35 cellular contexts compared by ENCODE assay signal in the genomic region with DNA sequence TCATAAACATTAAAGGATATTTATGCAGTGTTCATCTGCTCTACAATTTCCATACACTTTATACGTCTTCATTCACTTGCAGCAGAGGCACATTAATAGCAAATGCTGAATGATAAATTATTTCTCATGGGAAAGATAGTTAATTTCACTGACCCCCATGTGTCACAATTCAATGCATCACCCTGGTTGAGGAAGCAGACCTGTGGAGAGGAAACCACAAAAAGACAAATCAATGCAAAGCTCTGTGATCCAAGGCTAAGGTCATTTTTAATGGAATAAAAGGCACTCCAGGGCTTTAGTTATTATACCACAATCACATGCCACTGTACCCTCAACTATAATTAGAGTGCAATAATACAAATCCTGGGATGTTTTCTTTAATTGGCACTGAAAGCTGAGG. TPM values are rescaled to one million over a fixed set of nuclear protein-coding genes. Genes with fewer than 3 reads are reported as not detected.
A peak's percentile ranks its signal among the peaks of the same experiment; 100 is the strongest.
DNase-seq lines count a peak whose midpoint lies in the region; ATAC-seq, FAIRE-seq and TF ChIP-seq lines count a peak whose summit lies in the region.
"Had no signal": no experiment of that assay in that cellular context is flagged by ENCODE, and none has a peak within 500 bp of the region (broad histone marks: within the 10 kb centered on the region; RNA-seq: fewer than 3 reads in every experiment).

No MANE protein-coding gene starts in this region.

- POLR2A ChIA-PET in SK-N-SH (lab: Yijun Ruan, JAX), result no interaction called here

- DNase-seq in SK-N-SH (no peak), RCC 7860 (ENCODE audit: low spot score) (no peak), dermis blood vessel endothelial cell (peak; percentile 32), cardiac septum (ENCODE audit: low spot score) (no peak), D721Med (ENCODE audit: insufficient read length, low spot score) (no peak)
- DNase-seq in effector CD4-positive, alpha-beta T cell, result no peak
- DNase-seq: activated CD4-positive, alpha-beta T cell treated with anti-CD3 and anti-CD28 coated beads for 48 hours; activated naive CD4-positive, alpha-beta T cell treated with anti-CD3 and anti-CD28 coated beads, Interleukin-2, amount 50 U/mL, for 16 hours; CD4-positive, alpha-beta memory T cell; DMS 273 treated with DMSO at 0.1 percent for 48 hours; effector memory CD4-positive, alpha-beta T cell; glutamatergic neuron; H9; left ventricle myocardium inferior; NCI-H1694 treated with DMSO at 0.1 percent for 48 hours; NCI-H2171; NCI-H510A; PC-9; posterior cingulate gyrus; SHP77; stimulated activated CD4-positive, alpha-beta T cell treated with anti-CD3 and anti-CD28 coated beads, Interleukin-12 subunit alpha, Interleukin-12 subunit beta, amount 100 ng/mL, for 4 hours; stimulated activated CD4-positive, alpha-beta T cell treated with anti-CD3 and anti-CD28 coated beads, Interleukin-2, amount 100 ng/mL, for 48 hours; stimulated activated naive CD8-positive, alpha-beta T cell treated with anti-CD3 and anti-CD28 coated beads, Interleukin-15, amount 100 ng/mL, for 72 hours; SW 1271; T1000; thyroid gland had no signal

- intact Hi-C loops in cardiac septum (cut with DNase I), result no loop called here

- no peaks in the 10 kb centered on the region; the same call in 1 of the 2 replicates for H3K9me2 ChIP-seq in SK-N-SH

- no peak for TF ChIP-seq EP300 in SK-N-SH (IDR thresholded peaks at IDR 0.05; ENCODE audit: borderline replicate concordance in 1 of 2, low read depth in 1 of 2, low read length in 1 of 2)

- H3K4me2 ChIP-seq in SK-N-SH, result no peak overlapping the region
- H3K4me2 ChIP-seq: PC-9 had no signal

- TF ChIP-seq CTCF in SK-N-SH (IDR thresholded peaks at IDR 0.05), result no peak
- no peak for TF ChIP-seq CTCF in D721Med (IDR thresholded peaks at IDR 0.05; ENCODE audit: insufficient read depth, missing control alignments)

- no peak overlapping the region for H2AFZ ChIP-seq in SK-N-SH (ENCODE audit: low read depth)
- H2AFZ ChIP-seq: PC-9 had no signal

- no peak for TF ChIP-seq RAD21 in SK-N-SH (IDR thresholded peaks at IDR 0.05; ENCODE audit: low read length)

- no peak overlapping the region for H3K27ac ChIP-seq in SK-N-SH (ENCODE audit: low read depth in 2 of 2, low read length in 1 of 2)
- H3K27ac ChIP-seq: breast epithelium, epithelial cell of prostate, left ventricle myocardium inferior, PC-9, thyroid gland, vagina, VCaP had no signal

- ATAC-seq in SK-N-SH treated with all-trans-retinoic acid at 6 μM for 48 hours (no peak), HG02588 (IDR thresholded peaks at IDR 0.05; ENCODE audit: unreplicated experiment) (no peak)
- ATAC-seq: sciatic nerve; stimulated activated naive CD8-positive, alpha-beta T cell treated with anti-CD3 and anti-CD28 coated beads, Interleukin-15, amount 100 ng/mL, for 72 hours had no signal

- CTCF ChIA-PET in SK-N-SH (lab: Yijun Ruan, JAX), result interaction anchor here (1.6 kb wide), 1 partner anchor 10 kb away, joined by 6 read pairs; no protein-coding TSS in a partner anchor

- H3K36me3 ChIP-seq in SK-N-SH (replicated peaks in 1 of 2; ENCODE audit: control insufficient read depth in 1 of 2, insufficient read depth in 2 of 2, low read length in 1 of 2), result no peaks in the 10 kb centered on the region
- H3K36me3 ChIP-seq: breast epithelium, left ventricle myocardium inferior, thyroid gland, vagina had no signal

- H3K4me1 ChIP-seq in SK-N-SH (ENCODE audit: control insufficient read depth in 1 of 2, insufficient read depth in 2 of 2, low read depth in 1 of 2, low read length in 1 of 2), result no peaks in the 10 kb centered on the region; a peak in 1 of 4 replicates
- H3K4me1 ChIP-seq: breast epithelium, left ventricle myocardium inferior, vagina had no signal

- H3K79me2 ChIP-seq in SK-N-SH (ENCODE audit: insufficient read depth), result no peaks in the 10 kb centered on the region

- 86% methylated on average over 1 of the region's 1 CpG for WGBS in SK-N-SH (ENCODE audit: low lambda C conversion rate)

- no peaks in the 10 kb centered on the region for H3K9me3 ChIP-seq in SK-N-SH
- H3K9me3 ChIP-seq: breast epithelium, thyroid gland, vagina had no signal

- H4K20me1 ChIP-seq in SK-N-SH (ENCODE audit: insufficient read depth), result no peaks in the 10 kb centered on the region

- no peaks in the 10 kb centered on the region for H3K27me3 ChIP-seq in SK-N-SH (ENCODE audit: insufficient read depth)
- H3K27me3 ChIP-seq: breast epithelium, thyroid gland, vagina had no signal

- no peak overlapping the region for H3K9ac ChIP-seq in SK-N-SH

- no peak overlapping the region for H3K4me3 ChIP-seq in SK-N-SH (ENCODE audit: low read depth in 2 of 2, low read length in 1 of 2)
- H3K4me3 ChIP-seq: breast epithelium, left ventricle myocardium inferior, PC-9, thyroid gland, vagina had no signal

- FAIRE-seq in RCC 7860 (lab: Jason Lieb, UNC) (peak; percentile 27), D721Med (lab: Jason Lieb, UNC) (no peak)
- FAIRE-seq: GM12892, islet of Langerhans had no signal

- H3F3A ChIP-seq in SK-N-SH (replicated peaks; ENCODE audit: insufficient read depth), result no peaks in the 10 kb centered on the region

TF ChIP-seq in SK-N-SH treated with all-trans-retinoic acid at 6 μM for 48 hours, 23 proteins besides CTCF, POLR2A, EP300 and RAD21 (continues in another document):
- TF ChIP-seq, protein P1, sequence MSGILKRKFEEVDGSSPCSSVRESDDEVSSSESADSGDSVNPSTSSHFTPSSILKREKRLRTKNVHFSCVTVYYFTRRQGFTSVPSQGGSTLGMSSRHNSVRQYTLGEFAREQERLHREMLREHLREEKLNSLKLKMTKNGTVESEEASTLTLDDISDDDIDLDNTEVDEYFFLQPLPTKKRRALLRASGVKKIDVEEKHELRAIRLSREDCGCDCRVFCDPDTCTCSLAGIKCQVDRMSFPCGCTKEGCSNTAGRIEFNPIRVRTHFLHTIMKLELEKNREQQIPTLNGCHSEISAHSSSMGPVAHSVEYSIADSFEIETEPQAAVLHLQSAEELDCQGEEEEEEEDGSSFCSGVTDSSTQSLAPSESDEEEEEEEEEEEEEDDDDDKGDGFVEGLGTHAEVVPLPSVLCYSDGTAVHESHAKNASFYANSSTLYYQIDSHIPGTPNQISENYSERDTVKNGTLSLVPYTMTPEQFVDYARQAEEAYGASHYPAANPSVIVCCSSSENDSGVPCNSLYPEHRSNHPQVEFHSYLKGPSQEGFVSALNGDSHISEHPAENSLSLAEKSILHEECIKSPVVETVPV (CRISPR knock-in tag; IDR thresholded peaks at IDR 0.05), result no peak

TF ChIP-seq in SK-N-SH, 30 proteins besides CTCF, POLR2A, EP300 and RAD21:
- TF ChIP-seq RCOR1 (IDR thresholded peaks at IDR 0.05; ENCODE audit: low read length), result no peak
- no peak for TF ChIP-seq RFX5 (IDR thresholded peaks at IDR 0.05; ENCODE audit: low read length)
- TF ChIP-seq, protein P2, sequence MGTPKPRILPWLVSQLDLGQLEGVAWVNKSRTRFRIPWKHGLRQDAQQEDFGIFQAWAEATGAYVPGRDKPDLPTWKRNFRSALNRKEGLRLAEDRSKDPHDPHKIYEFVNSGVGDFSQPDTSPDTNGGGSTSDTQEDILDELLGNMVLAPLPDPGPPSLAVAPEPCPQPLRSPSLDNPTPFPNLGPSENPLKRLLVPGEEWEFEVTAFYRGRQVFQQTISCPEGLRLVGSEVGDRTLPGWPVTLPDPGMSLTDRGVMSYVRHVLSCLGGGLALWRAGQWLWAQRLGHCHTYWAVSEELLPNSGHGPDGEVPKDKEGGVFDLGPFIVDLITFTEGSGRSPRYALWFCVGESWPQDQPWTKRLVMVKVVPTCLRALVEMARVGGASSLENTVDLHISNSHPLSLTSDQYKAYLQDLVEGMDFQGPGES (IDR thresholded peaks at IDR 0.05; ENCODE audit: low read depth, low read length), result no peak
- TF ChIP-seq, protein P3, sequence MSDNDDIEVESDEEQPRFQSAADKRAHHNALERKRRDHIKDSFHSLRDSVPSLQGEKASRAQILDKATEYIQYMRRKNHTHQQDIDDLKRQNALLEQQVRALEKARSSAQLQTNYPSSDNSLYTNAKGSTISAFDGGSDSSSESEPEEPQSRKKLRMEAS (IDR thresholded peaks at IDR 0.05; ENCODE audit: low read depth), result no peak
- TF ChIP-seq SMC3 (IDR thresholded peaks at IDR 0.05; ENCODE audit: low read depth, low read length), result no peak
- no peak for TF ChIP-seq JUND (IDR thresholded peaks at IDR 0.05)
- no peak for TF ChIP-seq TEAD4 (IDR thresholded peaks at IDR 0.05; ENCODE audit: borderline replicate concordance, insufficient read depth)
- TF ChIP-seq FOXJ3 (CRISPR knock-in tag; IDR thresholded peaks at IDR 0.05), result no peak
- no peak for TF ChIP-seq CHD2 (IDR thresholded peaks at IDR 0.05; ENCODE audit: low read length, partially characterized antibody)
- TF ChIP-seq NRF1 (IDR thresholded peaks at IDR 0.05; ENCODE audit: low read depth, low read length), result no peak
- no peak for TF ChIP-seq TAF1 (IDR thresholded peaks at IDR 0.05; ENCODE audit: borderline replicate concordance, low read depth, low read length)
- TF ChIP-seq FOXM1 (IDR thresholded peaks at IDR 0.05; ENCODE audit: low read depth), result no peak
- TF ChIP-seq ELF1 (IDR thresholded peaks at IDR 0.05), result no peak

RNA-seq across cellular contexts. Expression of a gene that starts 40.3 kb away (rescaled TPM):
- polyA plus RNA-seq in SK-N-SH (2012; rRNA removed), result 4.9 and 5.0 TPM in 2 replicates
- polyA plus RNA-seq in SK-N-SH (2012; cell fraction: cytosol; rRNA removed), result 3.7 and 4.5 TPM in 2 replicates
- polyA plus RNA-seq in SK-N-SH (2012; cell fraction: nucleus; rRNA removed), result 9.2 and 13.9 TPM in 2 replicates
- total RNA-seq in dermis blood vessel endothelial cell (1.5 TPM in 2 replicates), cardiac septum (35.2 TPM)

Comparison
In these comparisons a context has a peak if more than half of its experiments do, and no peak if none do; other contexts are left out.
1. RNA of a gene that starts 40.3 kb away (total RNA-seq): 35.2 TPM in cardiac septum (single experiment); 1.5 TPM in dermis blood vessel endothelial cell; every median in the first group is over 10 times any median in the second.